In genomic region chr15:97730315-97730714, GRCh38 we compare ENCODE assay signal across 27 cellular contexts.
"Had no signal": no experiment of that assay in that cellular context is flagged by ENCODE, and none has a peak within 500 bp of the region (broad histone marks: within the 10 kb centered on the region; RNA-seq: fewer than 3 reads in every experiment).

No MANE protein-coding gene starts in this region.

- H3K36me3 ChIP-seq: Peyer's patch, SJSA1 had no signal

- H3K9me3 Mint-ChIP-seq: T-helper 1 cell treated with Interleukin-12 subunit alpha and Interleukin-12 subunit beta and Interleukin-4 antibody, amounts not matched to agents 30 μg/mL and 1 μg/mL, for 36 hours had no signal

- H3K4me3 ChIP-seq: Peyer's patch, SJSA1 had no signal

- H3K27ac Mint-ChIP-seq: T-helper 1 cell treated with Interleukin-12 subunit alpha and Interleukin-12 subunit beta and Interleukin-4 antibody, amounts not matched to agents 30 μg/mL and 1 μg/mL, for 36 hours had no signal

- H3K9me3 ChIP-seq: Peyer's patch, SJSA1 had no signal

- H3K27me3 ChIP-seq: Peyer's patch, SJSA1 had no signal

- DNase-seq: Karpas-422, MM.1S, NCI-H1092, NCI-H1105, NCI-H1417 treated with DMSO at 0.1 percent for 48 hours, NCI-H1436 treated with DMSO at 0.1 percent for 48 hours, NCI-H1694 treated with DMSO at 0.1 percent for 48 hours, NCI-H187 treated with DMSO at 0.1 percent for 48 hours, NCI-H2029, NCI-H2171 treated with DMSO at 0.1 percent for 48 hours, NCI-H2227 treated with DMSO at 0.1 percent for 48 hours, NCI-H345, NCI-H446, NCI-H510A treated with DMSO at 0.1 percent for 48 hours, NCI-H524 treated with DMSO at 0.1 percent for 48 hours, NCI-H526 treated with DMSO at 0.1 percent for 48 hours, NCI-H774, OCI-M1, PC-3, Peyer's patch, Right ventricle myocardium superior, RPMI8226, SHP77 treated with DMSO at 0.1 percent for 48 hours, SW 1271, T-helper 1 cell had no signal

- H3K4me3 Mint-ChIP-seq: T-helper 1 cell treated with Interleukin-12 subunit alpha and Interleukin-12 subunit beta and Interleukin-4 antibody, amounts not matched to agents 30 μg/mL and 1 μg/mL, for 36 hours had no signal

- H3K27ac ChIP-seq: Peyer's patch, SJSA1 had no signal

- ATAC-seq: PC-3 had no signal

- H3K4me1 ChIP-seq: Peyer's patch, SJSA1 had no signal
